In the genomic region with DNA sequence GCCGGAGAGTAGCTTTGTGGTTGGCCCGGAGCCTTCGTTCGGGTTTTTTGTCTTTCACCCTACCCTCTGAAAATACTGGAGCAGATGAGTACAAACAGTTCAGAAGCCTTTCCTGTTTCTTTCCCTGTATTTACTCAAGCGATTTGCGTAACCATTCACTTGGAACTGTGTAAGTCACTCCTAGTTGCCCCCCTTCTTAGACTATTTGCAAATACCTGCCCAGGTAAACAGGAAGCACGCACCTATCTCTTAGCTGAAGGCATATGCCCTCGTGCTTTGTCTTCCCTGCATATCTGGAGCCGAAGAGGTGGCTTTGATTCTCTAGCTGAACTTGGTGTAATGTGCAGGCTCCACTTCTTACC, we compare ENCODE assay signal across 9 cellular contexts. TPM values are rescaled to one million over a fixed set of nuclear protein-coding genes. Genes with fewer than 3 reads are reported as not detected.
DNase-seq lines count a peak whose midpoint lies in the region; ATAC-seq, FAIRE-seq and TF ChIP-seq lines count a peak whose summit lies in the region.
"Had no signal": no experiment of that assay in that cellular context is flagged by ENCODE, and none has a peak within 500 bp of the region (broad histone marks: within the 10 kb centered on the region; RNA-seq: fewer than 3 reads in every experiment).

No MANE protein-coding gene starts in this region.

- H3K23ac ChIP-seq in IMR-90 (ENCODE audit: low read depth, low read length), result no peak overlapping the region

- H3K4me2 ChIP-seq in BLaER1, result peak overlapping the region; percentile 96
- H3K4me2 ChIP-seq in IMR-90 (ENCODE audit: low read depth, low read length), result peak overlapping the region; percentile 90; the same call in 1 of the 2 replicates

- DNase-seq in IMR-90 (no peak), coronary artery (ENCODE audit: low spot score) (no peak), SKM-1 (lab: John Stamatoyannopoulos, UW; ENCODE audit: unreplicated experiment) (no peak), HTR-8/SVneo (ENCODE audit: insufficient read length, low spot score) (no peak)
- DNase-seq in stimulated activated naive B cell treated with anti-CD40 and anti-IgM and Interleukin-4, amounts not matched to agents 10 μg/mL and 1 μg/mL and 100 μg/mL, for 72 hours, result no peak
- DNase-seq: activated T-cell treated with anti-CD3 and anti-CD28 coated beads, Interleukin-2, amount 50 U/mL, for 24 hours had no signal

- no peak overlapping the region for H4K5ac ChIP-seq in IMR-90 (ENCODE audit: low read depth, low read length)

- WGBS in IMR-90 (ENCODE audit: extremely low coverage in 2 of 2, insufficient read length in 1 of 2), 2 experiments, result 40% methylated on average over 5 of the region's 9 CpGs; no CpG with 5 or more reads in 1 of the 2 experiments

- H3K18ac ChIP-seq in IMR-90 (ENCODE audit: low read depth, low read length), result no peak overlapping the region

- H3K36me3 Mint-ChIP-seq in stimulated activated naive B cell treated with anti-CD40 and anti-IgM and Interleukin-4, amounts not matched to agents 10 μg/mL and 1 μg/mL and 100 μg/mL, for 72 hours, result no peaks in the 10 kb centered on the region

- H3K9me3 ChIP-seq in BLaER1 (no peaks in the 10 kb centered on the region), IMR-90 (ENCODE audit: control insufficient read depth, insufficient read depth, low read length) (no peaks in the 10 kb centered on the region), mucosa of rectum (ENCODE audit: control insufficient read depth in 2 of 2, low read length in 2 of 2) (no peaks in the 10 kb centered on the region)

- no peak overlapping the region for H2BK20ac ChIP-seq in IMR-90 (ENCODE audit: low read depth, low read length)

- no peak overlapping the region for H3K27ac ChIP-seq in BLaER1
- no peak overlapping the region for H3K27ac ChIP-seq in IMR-90 (ENCODE audit: insufficient read depth, low read length)
- no peak overlapping the region for H3K27ac ChIP-seq in coronary artery
- peak overlapping the region in 1 of 2 donors; percentile 56 for H3K27ac ChIP-seq in mucosa of rectum (ENCODE audit: low read depth in 2 of 2, low read length in 2 of 2)

- H3K27me3 ChIP-seq in BLaER1 (peaks cover 19% of the 10 kb centered on the region), IMR-90 (ENCODE audit: control insufficient read depth, insufficient read depth, low read length) (peaks cover 31% of the 10 kb centered on the region), mucosa of rectum (ENCODE audit: control insufficient read depth in 2 of 2, insufficient read depth in 2 of 2, low read length in 2 of 2) (peaks cover 18 to 22% of the 10 kb centered on the region in 2 donors)

- peak overlapping the region; percentile 77; the same call in 1 of the 2 replicates for H3K9ac ChIP-seq in BLaER1
- H3K9ac ChIP-seq in IMR-90 (ENCODE audit: low read depth, low read length), result no peak overlapping the region
- H3K9ac ChIP-seq in mucosa of rectum (ENCODE audit: low read depth in 1 of 2, low read length in 2 of 2), result peak overlapping the region in 1 of 2 donors; percentile 65

- H3K36me3 ChIP-seq in BLaER1 (no peaks in the 10 kb centered on the region), IMR-90 (ENCODE audit: control insufficient read depth, insufficient read depth, low read length) (no peaks in the 10 kb centered on the region), mucosa of rectum (ENCODE audit: control insufficient read depth in 2 of 2, insufficient read depth in 2 of 2, low read length in 2 of 2) (no peaks in the 10 kb centered on the region)

- H2AK9ac ChIP-seq in IMR-90 (replicated peaks; ENCODE audit: low read depth, low read length, poor library complexity), result no peak overlapping the region

- TF ChIP-seq CTCF in IMR-90 (conservative IDR thresholded peaks at IDR 0.05; ENCODE audit: low read depth, low read length) (no peak), coronary artery (IDR thresholded peaks at IDR 0.05) (no peak)

- H3K9me1 ChIP-seq in IMR-90 (ENCODE audit: insufficient read depth, low read length), result peaks cover 6% of the 10 kb centered on the region; the same call in 1 of the 2 replicates

- TF ChIP-seq RAD21 in IMR-90 (IDR thresholded peaks at IDR 0.05; ENCODE audit: low read length), result no peak

- no peak overlapping the region for H4K8ac ChIP-seq in IMR-90 (ENCODE audit: low read depth in 2 of 2, low read length in 2 of 2)

- no peak overlapping the region for H3K27ac Mint-ChIP-seq in stimulated activated naive B cell treated with anti-CD40 and anti-IgM and Interleukin-4, amounts not matched to agents 10 μg/mL and 1 μg/mL and 100 μg/mL, for 72 hours
- H3K27ac Mint-ChIP-seq: activated T-cell treated with anti-CD3 and anti-CD28 coated beads, Interleukin-2, amount 50 U/mL, for 24 hours had no signal

- no peak for ATAC-seq in IMR-90 (ENCODE audit: low read depth)
- no peak for ATAC-seq in stimulated activated naive B cell treated with anti-CD40 and anti-IgM and Interleukin-4, amounts not matched to agents 10 μg/mL and 1 μg/mL and 100 μg/mL, for 72 hours (replicated peaks)
- no peak for ATAC-seq in HG02938 (IDR thresholded peaks at IDR 0.05; ENCODE audit: unreplicated experiment)

- peaks cover 0 to 5% of the 10 kb centered on the region in 2 experiments; a peak in 1 of 4 replicates for H3K79me1 ChIP-seq in IMR-90 (ENCODE audit: low read depth in 1 of 2, low read length in 2 of 2)

- H3K4me1 ChIP-seq in BLaER1, result peaks cover 18% of the 10 kb centered on the region
- H3K4me1 ChIP-seq in IMR-90 (ENCODE audit: control insufficient read depth, insufficient read depth, low read length), result no peaks in the 10 kb centered on the region
- peaks cover 7 to 13% of the 10 kb centered on the region in 2 donors for H3K4me1 ChIP-seq in mucosa of rectum (ENCODE audit: control insufficient read depth in 2 of 2, insufficient read depth in 2 of 2, low read length in 2 of 2)

- H2AK5ac ChIP-seq in IMR-90 (ENCODE audit: low read depth, low read length), result no peak overlapping the region

- POLR2A ChIA-PET in IMR-90 (lab: Charles Lee; ENCODE audit: unreplicated experiment), result no interaction called here

- H2BK5ac ChIP-seq in IMR-90 (ENCODE audit: low read depth, low read length, poor library complexity, severe bottlenecking), result no peak overlapping the region

- BruUV-seq in IMR-90 (replicated peaks; lab: Mats Ljungman, UMichigan), result no TSS peak

- no peak for TF ChIP-seq POLR2A in IMR-90 (IDR thresholded peaks at IDR 0.05; ENCODE audit: low read depth, low read length)

- H4K20me1 ChIP-seq in BLaER1 (peaks cover 21% of the 10 kb centered on the region), IMR-90 (ENCODE audit: insufficient read depth, low read length) (no peaks in the 10 kb centered on the region)

- H3K14ac ChIP-seq in IMR-90 (replicated peaks; ENCODE audit: low read depth, low read length), result no peak overlapping the region

- in situ Hi-C loops in IMR-90 (cut with MboI; ENCODE audit: low sequenced_read_pairs), result no loop called here

- no peak for FAIRE-seq in HTR-8/SVneo (lab: Jason Lieb, UNC)

- H2AFZ ChIP-seq in IMR-90 (replicated peaks; ENCODE audit: low read length, poor library complexity), result no peak overlapping the region

- H2BK15ac ChIP-seq in IMR-90 (ENCODE audit: low read depth, low read length), result no peak overlapping the region

- H4K91ac ChIP-seq in IMR-90 (ENCODE audit: insufficient read depth, low read depth, low read length), result no peak overlapping the region

- dilution Hi-C loops in IMR-90 (cut with HindIII; ENCODE audit: low sequenced_read_pairs, unreplicated experiment), result no loop called here

- intact Hi-C loops in IMR-90 (cut with micrococcal nuclease), result loop anchor here (5.0 kb wide), 1 partner anchor 97 kb away; no protein-coding TSS in a partner anchor

- H3K27me3 Mint-ChIP-seq in stimulated activated naive B cell treated with anti-CD40 and anti-IgM and Interleukin-4, amounts not matched to agents 10 μg/mL and 1 μg/mL and 100 μg/mL, for 72 hours, result peaks cover 52 to 73% of the 10 kb centered on the region in 2 donors

- CTCF ChIA-PET in IMR-90 (lab: Yijun Ruan, JAX), result no interaction called here

- H3K4me1 Mint-ChIP-seq in stimulated activated naive B cell treated with anti-CD40 and anti-IgM and Interleukin-4, amounts not matched to agents 10 μg/mL and 1 μg/mL and 100 μg/mL, for 72 hours, result peaks cover 13 to 23% of the 10 kb centered on the region in 2 donors

- H3K4me3 Mint-ChIP-seq in stimulated activated naive B cell treated with anti-CD40 and anti-IgM and Interleukin-4, amounts not matched to agents 10 μg/mL and 1 μg/mL and 100 μg/mL, for 72 hours, result peak overlapping the region in 1 of 2 donors; percentile 39

- no peak overlapping the region for H2BK120ac ChIP-seq in IMR-90 (ENCODE audit: low read depth, low read length)

- H3K4me3 ChIP-seq in BLaER1 (peak overlapping the region; percentile 89), IMR-90 (ENCODE audit: insufficient read depth, low read depth, low read length) (no peak overlapping the region), coronary artery (peak overlapping the region; percentile 75), mucosa of rectum (ENCODE audit: low read length in 2 of 2) (peak overlapping the region; percentile 69 to 78)

- H3K9me3 Mint-ChIP-seq in stimulated activated naive B cell treated with anti-CD40 and anti-IgM and Interleukin-4, amounts not matched to agents 10 μg/mL and 1 μg/mL and 100 μg/mL, for 72 hours, result peaks cover 3 to 4% of the 10 kb centered on the region in 2 donors
- H3K9me3 Mint-ChIP-seq: activated T-cell treated with anti-CD3 and anti-CD28 coated beads, Interleukin-2, amount 50 U/mL, for 24 hours had no signal

- H3K4ac ChIP-seq in IMR-90 (ENCODE audit: low read depth, low read length), result no peak overlapping the region

- H3K56ac ChIP-seq in IMR-90 (ENCODE audit: extremely low read depth, insufficient read depth, low read length), result no peak overlapping the region

TF ChIP-seq in IMR-90, 13 proteins besides CTCF, POLR2A, EP300 and RAD21:
- TF ChIP-seq CHD1 (IDR thresholded peaks at IDR 0.05; ENCODE audit: low read depth, low read length), result no peak
- no peak for TF ChIP-seq RFX5 (IDR thresholded peaks at IDR 0.05; ENCODE audit: low read depth, low read length)
- no peak for TF ChIP-seq MAFK (IDR thresholded peaks at IDR 0.05; ENCODE audit: low read depth, low read length)
- TF ChIP-seq NFE2L2 (IDR thresholded peaks at IDR 0.05; ENCODE audit: low read depth, low read length), result no peak
- no peak for TF ChIP-seq FOS (IDR thresholded peaks at IDR 0.05; ENCODE audit: low read depth, low read length)

RNA-seq across cellular contexts. Expression of a gene that starts 1.4 kb away (rescaled TPM):
- total RNA-seq in IMR-90 (2012; rRNA removed), result 4.3 and 5.3 TPM in 2 replicates
- 2.0 and 2.9 TPM in 2 replicates for polyA plus RNA-seq in IMR-90 (2012; rRNA removed)
- 0.83 and 0.95 TPM in 2 replicates for polyA plus RNA-seq in IMR-90 (2012; cell fraction: cytosol; rRNA removed)
- 1.4 and 2.4 TPM in 2 replicates for polyA plus RNA-seq in IMR-90 (2012; cell fraction: nucleus; rRNA removed; ENCODE audit: low replicate concordance)
